14 cellular contexts compared by ENCODE assay signal in the genomic region with DNA sequence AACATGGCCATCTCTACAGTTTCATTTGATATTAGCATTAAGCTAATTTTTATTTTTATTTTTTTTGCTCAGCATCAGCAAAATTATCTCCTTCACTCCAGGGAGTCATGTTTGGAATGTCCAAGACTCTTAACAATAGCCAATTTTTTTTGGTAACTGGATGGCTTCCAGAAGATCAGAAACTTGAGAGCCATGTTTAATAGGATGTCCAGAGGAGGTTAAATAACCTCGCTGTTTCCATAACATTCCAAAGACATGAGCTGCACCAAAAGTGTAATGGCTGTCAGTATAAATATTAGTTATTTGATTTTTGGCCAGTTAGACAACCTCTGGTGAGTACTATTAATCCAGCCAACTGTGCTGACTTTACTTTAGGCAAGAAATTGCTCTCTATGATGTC.
DNase-seq lines count a peak whose midpoint lies in the region; ATAC-seq and TF ChIP-seq lines count a peak whose summit lies in the region.
"Had no signal": no experiment of that assay in that cellular context is flagged by ENCODE, and none has a peak within 500 bp of the region (broad histone marks: within the 10 kb centered on the region; RNA-seq: fewer than 3 reads in every experiment).

No MANE protein-coding gene starts in this region.

- H3K27me3 ChIP-seq in breast epithelium (no peaks in the 10 kb centered on the region), adipocyte (replicated peaks; ENCODE audit: control insufficient read depth, insufficient read depth, low read length) (no peaks in the 10 kb centered on the region), psoas muscle (ENCODE audit: insufficient read depth in 3 of 3, low read length in 2 of 3) (no peaks in the 10 kb centered on the region)
- H3K27me3 ChIP-seq: testis had no signal

- ATAC-seq in psoas muscle = no peak
- ATAC-seq: HCT116 had no signal

- intact Hi-C loops in MCF 10A (cut with micrococcal nuclease) (no loop called here), breast epithelium (cut with DNase I; ENCODE audit: low total_unique reads) (no loop called here), psoas muscle (cut with DNase I) (no loop called here)

- H3K9me3 ChIP-seq in breast epithelium (no peaks in the 10 kb centered on the region), adipocyte (ENCODE audit: control insufficient read depth, low read length) (no peaks in the 10 kb centered on the region), psoas muscle (no peaks in the 10 kb centered on the region)
- H3K9me3 ChIP-seq: testis had no signal

- no peaks in the 10 kb centered on the region for H3K36me3 Mint-ChIP-seq in MCF 10A (ENCODE audit: insufficient read depth, unreplicated experiment)

- CTCF ChIA-PET in MCF 10A (lab: Yijun Ruan, JAX) (interaction anchor here (0.5 to 5.9 kb wide), 6 partner anchors 12 to 1209 kb away, joined by 3 to 32 read pairs (median 4); no protein-coding TSS in a partner anchor), GM10248 (lab: Yijun Ruan, JAX) (interaction anchor here (1.0 to 3.3 kb wide), 3 partner anchors 16 to 21 kb away, joined by 3 to 25 read pairs (median 5); no protein-coding TSS in a partner anchor)

- no peaks in the 10 kb centered on the region for H3K27me3 Mint-ChIP-seq in MCF 10A (ENCODE audit: insufficient read depth, unreplicated experiment)

- no peak for TF ChIP-seq POLR2A in breast epithelium (IDR thresholded peaks at IDR 0.05)

- H3K4me3 Mint-ChIP-seq in MCF 10A (ENCODE audit: unreplicated experiment) = no peak overlapping the region

- POLR2A ChIA-PET in MCF 10A (lab: Yijun Ruan, JAX) = interaction anchor here (0.7 to 3.5 kb wide), 8 partner anchors 11 to 135 kb away, joined by 3 to 22 read pairs (median 5); partner anchors contain the start of gene BCAR3
- POLR2A ChIA-PET in GM10248 (lab: Yijun Ruan, JAX) = no interaction called here

- DNase-seq in MCF 10A (ENCODE audit: unreplicated experiment) (peak; percentile 75), breast epithelium (ENCODE audit: low spot score in 2 of 2) (no peak), adipocyte (ENCODE audit: low read depth) (peak; percentile 74), foreskin fibroblast (peak; percentile 84 to 88), caudate nucleus (lab: John Stamatoyannopoulos, UW) (no peak), GM10248 (ENCODE audit: extremely low spot score) (no peak), psoas muscle (no peak), T-helper 9 cell (no peak)
- DNase-seq: activated CD4-positive, CD25-positive, alpha-beta regulatory T cell; DMS 273 treated with DMSO at 0.1 percent for 48 hours; NCI-H82; testis had no signal

- H3K27ac ChIP-seq in breast epithelium (no peak overlapping the region), caudate nucleus (ENCODE audit: low read depth, low read length) (no peak overlapping the region), psoas muscle (no peak overlapping the region)
- H3K27ac ChIP-seq: 22Rv1, testis had no signal

- TF ChIP-seq CTCF in MCF 10A (IDR thresholded peaks at IDR 0.05; ENCODE audit: unreplicated experiment) = no peak
- TF ChIP-seq CTCF in breast epithelium (IDR thresholded peaks at IDR 0.05) = no peak
- TF ChIP-seq CTCF in foreskin fibroblast (IDR thresholded peaks at IDR 0.05; ENCODE audit: low read depth, low read length) = no peak
- no peak for TF ChIP-seq CTCF in GM10248 (IDR thresholded peaks at IDR 0.05; ENCODE audit: control extremely low read depth, extremely low read depth, low read depth, missing control alignments)
- no peak for TF ChIP-seq CTCF in psoas muscle (IDR thresholded peaks at IDR 0.05)

- no peaks in the 10 kb centered on the region for H3K9me3 Mint-ChIP-seq in MCF 10A (ENCODE audit: unreplicated experiment)

- H3K4me3 ChIP-seq in breast epithelium (no peak overlapping the region), adipocyte (ENCODE audit: low read length) (no peak overlapping the region), foreskin fibroblast (ENCODE audit: low read depth in 1 of 2, low read length in 2 of 2) (no peak overlapping the region), psoas muscle (no peak overlapping the region)
- H3K4me3 ChIP-seq: testis had no signal

- no peaks in the 10 kb centered on the region for H3K36me3 ChIP-seq in breast epithelium
- H3K36me3 ChIP-seq in adipocyte (ENCODE audit: control insufficient read depth, insufficient read depth, low read length, severe bottlenecking) = no peaks in the 10 kb centered on the region
- no peaks in the 10 kb centered on the region for H3K36me3 ChIP-seq in psoas muscle (ENCODE audit: insufficient read depth in 1 of 2, low read depth in 1 of 2)

- peaks cover 12% of the 10 kb centered on the region for H3K4me1 Mint-ChIP-seq in MCF 10A (ENCODE audit: insufficient read depth, unreplicated experiment)

- BruUV-seq in MCF 10A (replicated peaks; lab: Mats Ljungman, UMichigan) = no TSS peak

- peak overlapping the region; percentile 13 for H3K27ac Mint-ChIP-seq in MCF 10A (ENCODE audit: low read depth, unreplicated experiment)

- WGBS in psoas muscle, 3 donors = 9 to 28% (median 16%) methylated on average over 1 of the region's 1 CpG

- H3K4me1 ChIP-seq in breast epithelium (no peaks in the 10 kb centered on the region), adipocyte (ENCODE audit: control insufficient read depth, insufficient read depth, low read length) (peaks cover 26% of the 10 kb centered on the region), psoas muscle (peaks cover 4% of the 10 kb centered on the region)
- H3K4me1 ChIP-seq: testis had no signal

- H3K9ac ChIP-seq in adipocyte (ENCODE audit: low read length) = no peak overlapping the region

Comparison
In these comparisons a context has a peak if more than half of its experiments do, and no peak if none do; other contexts are left out.
1. DNase-seq: peak in MCF 10A (single experiment), adipocyte (single experiment) and foreskin fibroblast (2 of 2); none in breast epithelium (0 of 2), caudate nucleus (0 of 61), GM10248 (single experiment), psoas muscle (0 of 2) and T-helper 9 cell (single experiment).